ENCODE assay signal across 1 cellular context in the genomic region with DNA sequence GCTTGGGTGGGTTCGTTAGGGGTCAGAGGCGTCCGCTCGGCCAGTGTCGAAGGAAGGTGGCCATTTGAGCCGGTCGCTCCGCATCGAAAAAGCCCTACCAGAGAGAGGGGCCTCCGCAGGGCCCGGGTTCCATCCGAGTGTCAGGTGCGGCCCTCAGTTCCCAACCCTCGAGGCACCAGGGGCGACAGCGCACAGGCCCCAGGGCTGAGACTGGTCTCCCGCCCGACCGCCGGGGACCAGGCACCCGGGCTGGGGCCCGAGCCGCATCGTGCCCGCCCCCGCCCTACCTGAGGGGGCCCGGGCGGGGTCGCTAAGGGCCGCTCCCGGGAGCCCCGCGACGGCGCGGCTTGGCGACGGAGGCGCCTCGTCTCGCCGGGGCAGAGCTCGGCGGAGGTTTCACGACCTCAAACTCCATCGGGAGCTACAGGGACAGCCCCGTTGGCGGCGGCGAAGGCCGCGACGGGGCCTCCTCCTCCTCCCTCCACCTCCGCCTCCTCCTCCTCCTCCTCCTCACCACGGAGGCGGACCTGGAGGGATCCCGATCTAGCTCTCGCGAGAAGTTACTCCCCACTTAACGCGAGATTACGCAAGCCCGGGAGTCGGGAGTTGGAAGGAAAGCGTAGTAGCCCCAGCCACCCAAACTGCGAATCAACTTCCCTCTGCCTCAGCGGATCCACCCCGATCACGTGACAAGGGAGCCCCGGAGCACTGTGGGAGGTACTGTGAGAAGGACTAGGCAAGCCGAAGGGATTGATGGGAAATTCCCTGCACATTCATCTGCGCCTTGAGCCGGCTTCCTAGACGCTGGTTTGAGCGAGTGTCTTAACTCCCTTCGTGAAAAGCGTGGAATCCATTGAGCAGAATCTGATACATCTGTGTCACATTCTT.
TF ChIP-seq lines count a peak whose summit lies in the region.

A gene with protein sequence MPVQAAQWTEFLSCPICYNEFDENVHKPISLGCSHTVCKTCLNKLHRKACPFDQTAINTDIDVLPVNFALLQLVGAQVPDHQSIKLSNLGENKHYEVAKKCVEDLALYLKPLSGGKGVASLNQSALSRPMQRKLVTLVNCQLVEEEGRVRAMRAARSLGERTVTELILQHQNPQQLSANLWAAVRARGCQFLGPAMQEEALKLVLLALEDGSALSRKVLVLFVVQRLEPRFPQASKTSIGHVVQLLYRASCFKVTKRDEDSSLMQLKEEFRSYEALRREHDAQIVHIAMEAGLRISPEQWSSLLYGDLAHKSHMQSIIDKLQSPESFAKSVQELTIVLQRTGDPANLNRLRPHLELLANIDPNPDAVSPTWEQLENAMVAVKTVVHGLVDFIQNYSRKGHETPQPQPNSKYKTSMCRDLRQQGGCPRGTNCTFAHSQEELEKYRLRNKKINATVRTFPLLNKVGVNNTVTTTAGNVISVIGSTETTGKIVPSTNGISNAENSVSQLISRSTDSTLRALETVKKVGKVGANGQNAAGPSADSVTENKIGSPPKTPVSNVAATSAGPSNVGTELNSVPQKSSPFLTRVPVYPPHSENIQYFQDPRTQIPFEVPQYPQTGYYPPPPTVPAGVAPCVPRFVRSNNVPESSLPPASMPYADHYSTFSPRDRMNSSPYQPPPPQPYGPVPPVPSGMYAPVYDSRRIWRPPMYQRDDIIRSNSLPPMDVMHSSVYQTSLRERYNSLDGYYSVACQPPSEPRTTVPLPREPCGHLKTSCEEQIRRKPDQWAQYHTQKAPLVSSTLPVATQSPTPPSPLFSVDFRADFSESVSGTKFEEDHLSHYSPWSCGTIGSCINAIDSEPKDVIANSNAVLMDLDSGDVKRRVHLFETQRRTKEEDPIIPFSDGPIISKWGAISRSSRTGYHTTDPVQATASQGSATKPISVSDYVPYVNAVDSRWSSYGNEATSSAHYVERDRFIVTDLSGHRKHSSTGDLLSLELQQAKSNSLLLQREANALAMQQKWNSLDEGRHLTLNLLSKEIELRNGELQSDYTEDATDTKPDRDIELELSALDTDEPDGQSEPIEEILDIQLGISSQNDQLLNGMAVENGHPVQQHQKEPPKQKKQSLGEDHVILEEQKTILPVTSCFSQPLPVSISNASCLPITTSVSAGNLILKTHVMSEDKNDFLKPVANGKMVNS (minus strand): TSS at position 537 of the 888 bp plus-strand sequence. CDS start 7,850 bp downstream, outside the sequence.

TF ChIP-seq in WTC11, 78 proteins besides CTCF, POLR2A, EP300 and RAD21 (continued from another document):
- TF ChIP-seq ZBTB21 (CRISPR knock-in tag; IDR thresholded peaks at IDR 0.05; ENCODE audit: borderline replicate concordance) (no peak), NR3C1 (CRISPR knock-in tag; conservative IDR thresholded peaks at IDR 0.05; ENCODE audit: low read depth) (no peak), ZNF671 (CRISPR knock-in tag; IDR thresholded peaks at IDR 0.05) (0 out of 2 replicates have a peak, but pooled peaks have one; percentile 13), TEAD1 (CRISPR knock-in tag; IDR thresholded peaks at IDR 0.05) (peak; percentile 92; the same call in 1 of the 2 replicates), MYBL2 (CRISPR knock-in tag; IDR thresholded peaks at IDR 0.05) (peak; percentile 69; the same call in 1 of the 2 replicates), NR2C2 (CRISPR knock-in tag; IDR thresholded peaks at IDR 0.05) (no peak), CREM (CRISPR knock-in tag; IDR thresholded peaks at IDR 0.05) (no peak), SMAD4 (CRISPR knock-in tag; IDR thresholded peaks at IDR 0.05) (no peak), ELF4 (CRISPR knock-in tag; IDR thresholded peaks at IDR 0.05; ENCODE audit: low read depth) (0 out of 2 replicates have a peak, but pooled peaks have one; percentile 73), ZNF416 (CRISPR knock-in tag; IDR thresholded peaks at IDR 0.05) (no peak), RORB (CRISPR knock-in tag; IDR thresholded peaks at IDR 0.05) (no peak)
- TF ChIP-seq, protein P1, sequence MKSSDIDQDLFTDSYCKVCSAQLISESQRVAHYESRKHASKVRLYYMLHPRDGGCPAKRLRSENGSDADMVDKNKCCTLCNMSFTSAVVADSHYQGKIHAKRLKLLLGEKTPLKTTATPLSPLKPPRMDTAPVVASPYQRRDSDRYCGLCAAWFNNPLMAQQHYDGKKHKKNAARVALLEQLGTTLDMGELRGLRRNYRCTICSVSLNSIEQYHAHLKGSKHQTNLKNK (CRISPR knock-in tag; IDR thresholded peaks at IDR 0.05): peak; percentile 69; the same call in 1 of the 2 replicates
- TF ChIP-seq, protein P2, sequence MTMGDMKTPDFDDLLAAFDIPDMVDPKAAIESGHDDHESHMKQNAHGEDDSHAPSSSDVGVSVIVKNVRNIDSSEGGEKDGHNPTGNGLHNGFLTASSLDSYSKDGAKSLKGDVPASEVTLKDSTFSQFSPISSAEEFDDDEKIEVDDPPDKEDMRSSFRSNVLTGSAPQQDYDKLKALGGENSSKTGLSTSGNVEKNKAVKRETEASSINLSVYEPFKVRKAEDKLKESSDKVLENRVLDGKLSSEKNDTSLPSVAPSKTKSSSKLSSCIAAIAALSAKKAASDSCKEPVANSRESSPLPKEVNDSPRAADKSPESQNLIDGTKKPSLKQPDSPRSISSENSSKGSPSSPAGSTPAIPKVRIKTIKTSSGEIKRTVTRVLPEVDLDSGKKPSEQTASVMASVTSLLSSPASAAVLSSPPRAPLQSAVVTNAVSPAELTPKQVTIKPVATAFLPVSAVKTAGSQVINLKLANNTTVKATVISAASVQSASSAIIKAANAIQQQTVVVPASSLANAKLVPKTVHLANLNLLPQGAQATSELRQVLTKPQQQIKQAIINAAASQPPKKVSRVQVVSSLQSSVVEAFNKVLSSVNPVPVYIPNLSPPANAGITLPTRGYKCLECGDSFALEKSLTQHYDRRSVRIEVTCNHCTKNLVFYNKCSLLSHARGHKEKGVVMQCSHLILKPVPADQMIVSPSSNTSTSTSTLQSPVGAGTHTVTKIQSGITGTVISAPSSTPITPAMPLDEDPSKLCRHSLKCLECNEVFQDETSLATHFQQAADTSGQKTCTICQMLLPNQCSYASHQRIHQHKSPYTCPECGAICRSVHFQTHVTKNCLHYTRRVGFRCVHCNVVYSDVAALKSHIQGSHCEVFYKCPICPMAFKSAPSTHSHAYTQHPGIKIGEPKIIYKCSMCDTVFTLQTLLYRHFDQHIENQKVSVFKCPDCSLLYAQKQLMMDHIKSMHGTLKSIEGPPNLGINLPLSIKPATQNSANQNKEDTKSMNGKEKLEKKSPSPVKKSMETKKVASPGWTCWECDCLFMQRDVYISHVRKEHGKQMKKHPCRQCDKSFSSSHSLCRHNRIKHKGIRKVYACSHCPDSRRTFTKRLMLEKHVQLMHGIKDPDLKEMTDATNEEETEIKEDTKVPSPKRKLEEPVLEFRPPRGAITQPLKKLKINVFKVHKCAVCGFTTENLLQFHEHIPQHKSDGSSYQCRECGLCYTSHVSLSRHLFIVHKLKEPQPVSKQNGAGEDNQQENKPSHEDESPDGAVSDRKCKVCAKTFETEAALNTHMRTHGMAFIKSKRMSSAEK (CRISPR knock-in tag; IDR thresholded peaks at IDR 0.05; ENCODE audit: borderline replicate concordance): peak; percentile 95; the same call in 1 of the 2 replicates
- TF ChIP-seq, protein P3, sequence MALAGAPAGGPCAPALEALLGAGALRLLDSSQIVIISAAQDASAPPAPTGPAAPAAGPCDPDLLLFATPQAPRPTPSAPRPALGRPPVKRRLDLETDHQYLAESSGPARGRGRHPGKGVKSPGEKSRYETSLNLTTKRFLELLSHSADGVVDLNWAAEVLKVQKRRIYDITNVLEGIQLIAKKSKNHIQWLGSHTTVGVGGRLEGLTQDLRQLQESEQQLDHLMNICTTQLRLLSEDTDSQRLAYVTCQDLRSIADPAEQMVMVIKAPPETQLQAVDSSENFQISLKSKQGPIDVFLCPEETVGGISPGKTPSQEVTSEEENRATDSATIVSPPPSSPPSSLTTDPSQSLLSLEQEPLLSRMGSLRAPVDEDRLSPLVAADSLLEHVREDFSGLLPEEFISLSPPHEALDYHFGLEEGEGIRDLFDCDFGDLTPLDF (CRISPR knock-in tag; IDR thresholded peaks at IDR 0.05): 0 out of 2 replicates have a peak, but pooled peaks have one; percentile 19
- TF ChIP-seq, protein P4, sequence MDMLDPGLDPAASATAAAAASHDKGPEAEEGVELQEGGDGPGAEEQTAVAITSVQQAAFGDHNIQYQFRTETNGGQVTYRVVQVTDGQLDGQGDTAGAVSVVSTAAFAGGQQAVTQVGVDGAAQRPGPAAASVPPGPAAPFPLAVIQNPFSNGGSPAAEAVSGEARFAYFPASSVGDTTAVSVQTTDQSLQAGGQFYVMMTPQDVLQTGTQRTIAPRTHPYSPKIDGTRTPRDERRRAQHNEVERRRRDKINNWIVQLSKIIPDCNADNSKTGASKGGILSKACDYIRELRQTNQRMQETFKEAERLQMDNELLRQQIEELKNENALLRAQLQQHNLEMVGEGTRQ (CRISPR knock-in tag; IDR thresholded peaks at IDR 0.05): peak; percentile 97
- TF ChIP-seq, protein P5, sequence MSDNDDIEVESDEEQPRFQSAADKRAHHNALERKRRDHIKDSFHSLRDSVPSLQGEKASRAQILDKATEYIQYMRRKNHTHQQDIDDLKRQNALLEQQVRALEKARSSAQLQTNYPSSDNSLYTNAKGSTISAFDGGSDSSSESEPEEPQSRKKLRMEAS (CRISPR knock-in tag; IDR thresholded peaks at IDR 0.05): peak; percentile 56; the same call in 1 of the 2 replicates
- TF ChIP-seq, protein P6, sequence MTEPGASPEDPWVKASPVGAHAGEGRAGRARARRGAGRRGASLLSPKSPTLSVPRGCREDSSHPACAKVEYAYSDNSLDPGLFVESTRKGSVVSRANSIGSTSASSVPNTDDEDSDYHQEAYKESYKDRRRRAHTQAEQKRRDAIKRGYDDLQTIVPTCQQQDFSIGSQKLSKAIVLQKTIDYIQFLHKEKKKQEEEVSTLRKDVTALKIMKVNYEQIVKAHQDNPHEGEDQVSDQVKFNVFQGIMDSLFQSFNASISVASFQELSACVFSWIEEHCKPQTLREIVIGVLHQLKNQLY (CRISPR knock-in tag; IDR thresholded peaks at IDR 0.05): no peak
